Comparison of ENCODE assay signal across 1 cellular context in genomic region chr2:190084704-190085103, GRCh38.
TF ChIP-seq lines count a peak whose summit lies in the region.

No MANE protein-coding gene starts in this region.

TF ChIP-seq in HepG2, 621 proteins besides CTCF, POLR2A, EP300 and RAD21 (continued from another document):
- TF ChIP-seq ZNF609 (CRISPR knock-in tag; IDR thresholded peaks at IDR 0.05; ENCODE audit: borderline replicate concordance) = no peak
- no peak for TF ChIP-seq TSC22D2 (CRISPR knock-in tag; IDR thresholded peaks at IDR 0.05; ENCODE audit: borderline replicate concordance)
- TF ChIP-seq, protein P1, sequence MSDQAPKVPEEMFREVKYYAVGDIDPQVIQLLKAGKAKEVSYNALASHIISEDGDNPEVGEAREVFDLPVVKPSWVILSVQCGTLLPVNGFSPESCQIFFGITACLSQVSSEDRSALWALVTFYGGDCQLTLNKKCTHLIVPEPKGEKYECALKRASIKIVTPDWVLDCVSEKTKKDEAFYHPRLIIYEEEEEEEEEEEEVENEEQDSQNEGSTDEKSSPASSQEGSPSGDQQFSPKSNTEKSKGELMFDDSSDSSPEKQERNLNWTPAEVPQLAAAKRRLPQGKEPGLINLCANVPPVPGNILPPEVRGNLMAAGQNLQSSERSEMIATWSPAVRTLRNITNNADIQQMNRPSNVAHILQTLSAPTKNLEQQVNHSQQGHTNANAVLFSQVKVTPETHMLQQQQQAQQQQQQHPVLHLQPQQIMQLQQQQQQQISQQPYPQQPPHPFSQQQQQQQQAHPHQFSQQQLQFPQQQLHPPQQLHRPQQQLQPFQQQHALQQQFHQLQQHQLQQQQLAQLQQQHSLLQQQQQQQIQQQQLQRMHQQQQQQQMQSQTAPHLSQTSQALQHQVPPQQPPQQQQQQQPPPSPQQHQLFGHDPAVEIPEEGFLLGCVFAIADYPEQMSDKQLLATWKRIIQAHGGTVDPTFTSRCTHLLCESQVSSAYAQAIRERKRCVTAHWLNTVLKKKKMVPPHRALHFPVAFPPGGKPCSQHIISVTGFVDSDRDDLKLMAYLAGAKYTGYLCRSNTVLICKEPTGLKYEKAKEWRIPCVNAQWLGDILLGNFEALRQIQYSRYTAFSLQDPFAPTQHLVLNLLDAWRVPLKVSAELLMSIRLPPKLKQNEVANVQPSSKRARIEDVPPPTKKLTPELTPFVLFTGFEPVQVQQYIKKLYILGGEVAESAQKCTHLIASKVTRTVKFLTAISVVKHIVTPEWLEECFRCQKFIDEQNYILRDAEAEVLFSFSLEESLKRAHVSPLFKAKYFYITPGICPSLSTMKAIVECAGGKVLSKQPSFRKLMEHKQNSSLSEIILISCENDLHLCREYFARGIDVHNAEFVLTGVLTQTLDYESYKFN (CRISPR knock-in tag; conservative IDR thresholded peaks at IDR 0.05) = no peak
- TF ChIP-seq, protein P2, sequence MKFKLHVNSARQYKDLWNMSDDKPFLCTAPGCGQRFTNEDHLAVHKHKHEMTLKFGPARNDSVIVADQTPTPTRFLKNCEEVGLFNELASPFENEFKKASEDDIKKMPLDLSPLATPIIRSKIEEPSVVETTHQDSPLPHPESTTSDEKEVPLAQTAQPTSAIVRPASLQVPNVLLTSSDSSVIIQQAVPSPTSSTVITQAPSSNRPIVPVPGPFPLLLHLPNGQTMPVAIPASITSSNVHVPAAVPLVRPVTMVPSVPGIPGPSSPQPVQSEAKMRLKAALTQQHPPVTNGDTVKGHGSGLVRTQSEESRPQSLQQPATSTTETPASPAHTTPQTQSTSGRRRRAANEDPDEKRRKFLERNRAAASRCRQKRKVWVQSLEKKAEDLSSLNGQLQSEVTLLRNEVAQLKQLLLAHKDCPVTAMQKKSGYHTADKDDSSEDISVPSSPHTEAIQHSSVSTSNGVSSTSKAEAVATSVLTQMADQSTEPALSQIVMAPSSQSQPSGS (CRISPR knock-in tag; IDR thresholded peaks at IDR 0.05) = no peak
- TF ChIP-seq ZNF207 (IDR thresholded peaks at IDR 0.05; ENCODE audit: borderline replicate concordance) = no peak
- TF ChIP-seq KLF11 (CRISPR knock-in tag; IDR thresholded peaks at IDR 0.05) = no peak
